Comparison of ENCODE assay signal across 39 cellular contexts in the genomic region with DNA sequence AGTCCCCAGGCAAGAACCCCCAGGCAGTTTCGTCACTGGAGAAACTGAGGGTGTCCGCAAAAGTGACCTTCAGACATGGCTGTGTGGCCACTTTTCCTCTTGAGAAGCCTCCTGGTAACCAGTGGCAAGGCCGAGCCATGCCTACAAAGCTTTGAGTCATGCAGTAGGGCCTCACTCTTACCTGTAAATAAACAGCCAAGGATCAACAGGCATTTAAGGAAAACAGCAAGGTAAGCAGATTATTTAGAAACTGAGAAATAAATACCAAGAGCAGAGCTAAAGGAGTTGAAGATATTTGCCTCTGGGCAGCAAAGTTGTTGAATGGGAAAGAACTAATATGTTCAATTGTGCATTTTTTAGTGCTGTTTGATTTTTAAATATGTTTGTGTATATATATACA.
"Had no signal": no experiment of that assay in that cellular context is flagged by ENCODE, and none has a peak within 500 bp of the region (broad histone marks: within the 10 kb centered on the region; RNA-seq: fewer than 3 reads in every experiment).

No MANE protein-coding gene starts in this region.

- H3K4me1 ChIP-seq: body of pancreas, breast epithelium had no signal

- H3K4me3 ChIP-seq: body of pancreas, breast epithelium had no signal

- H3K9me3 ChIP-seq: body of pancreas, breast epithelium had no signal

- H3K36me3 Mint-ChIP-seq: activated naive CD8-positive, alpha-beta T cell treated with anti-CD3 and anti-CD28 coated beads for 36 hours had no signal

- H3K9me3 Mint-ChIP-seq: activated CD4-positive, alpha-beta T cell treated with anti-CD3 and anti-CD28 coated beads, Interleukin-2, amount 10 ng/mL, durations not matched to agents 7 days and 5 days; activated naive CD8-positive, alpha-beta T cell treated with anti-CD3 and anti-CD28 coated beads for 36 hours; activated T-cell treated with anti-CD3 and anti-CD28 coated beads, Interleukin-2, amount 50 U/mL, for 4 hours had no signal

- H3K4me1 Mint-ChIP-seq: activated CD4-positive, alpha-beta T cell treated with anti-CD3 and anti-CD28 coated beads, Interleukin-2, amount 10 ng/mL, durations not matched to agents 7 days and 5 days; activated naive CD8-positive, alpha-beta T cell treated with anti-CD3 and anti-CD28 coated beads for 36 hours had no signal

- H3K9ac ChIP-seq: KMS-11 had no signal

- DNase-seq: activated CD4-positive, alpha-beta T cell treated with anti-CD3 and anti-CD28 coated beads for 1 hour; activated CD4-positive, alpha-beta T cell treated with anti-CD3 and anti-CD28 coated beads, Interleukin-2, amount 10 ng/mL, durations not matched to agents 7 days and 5 days; activated CD4-positive, alpha-beta T cell treated with anti-CD3 and anti-CD28 coated beads, Interleukin-2, amount 50 U/mL, for 48 hours; activated CD4-positive, CD25-positive, alpha-beta regulatory T cell; activated CD8-positive, alpha-beta T cell treated with anti-CD3 and anti-CD28 coated beads, Interleukin-2, amount 10 ng/mL, durations not matched to agents 7 days and 5 days; activated effector memory CD4-positive, alpha-beta T cell treated with anti-CD3 and anti-CD28 coated beads, Interleukin-2, amount 50 U/mL, for 16 hours; activated naive CD4-positive, alpha-beta T cell; activated naive CD4-positive, alpha-beta T cell treated with anti-CD3 and anti-CD28 coated beads, Interleukin-2, amount 50 U/mL, for 16 hours; activated naive CD8-positive, alpha-beta T cell treated with anti-CD3 and anti-CD28 coated beads for 36 hours; activated T-cell treated with anti-CD3 and anti-CD28 coated beads for 4 hours; activated T-cell treated with anti-CD3 and anti-CD28 coated beads, Interleukin-2, amount 50 U/mL, for 4 hours; amniotic stem cell; body of pancreas; caudate nucleus; cerebellar nuclear complex; MM.1S; MV-4-11; NCI-H1092; NCI-H1436 treated with DMSO at 0.1 percent for 48 hours; NCI-H1694 treated with DMSO at 0.1 percent for 48 hours; NCI-H2029; NCI-H345; NCI-H510A; NCI-H526; NCI-H748 treated with DMSO at 0.1 percent for 48 hours; NK-92 treated with Interleukin-12 subunit alpha and Interleukin-12 subunit beta, amount 100 ng/mL, for 24 hours; PC-3; SIG-M5; T-helper 1 cell; T-helper 2 cell; T-helper 9 cell; WERI-Rb-1 had no signal

- H3K4me2 ChIP-seq: KMS-11 had no signal

- H3K27me3 ChIP-seq: body of pancreas, breast epithelium had no signal

- H3K4me3 Mint-ChIP-seq: activated CD4-positive, alpha-beta T cell treated with anti-CD3 and anti-CD28 coated beads, Interleukin-2, amount 10 ng/mL, durations not matched to agents 7 days and 5 days; activated CD8-positive, alpha-beta T cell treated with anti-CD3 and anti-CD28 coated beads, Interleukin-2, amount 10 ng/mL, durations not matched to agents 7 days and 5 days; activated naive CD8-positive, alpha-beta T cell treated with anti-CD3 and anti-CD28 coated beads for 36 hours; activated T-cell treated with anti-CD3 and anti-CD28 coated beads, Interleukin-2, amount 50 U/mL, for 4 hours had no signal

- FAIRE-seq: astrocyte, RCC 7860 had no signal

- H3K27ac Mint-ChIP-seq: activated CD4-positive, alpha-beta T cell treated with anti-CD3 and anti-CD28 coated beads, Interleukin-2, amount 10 ng/mL, durations not matched to agents 7 days and 5 days; activated CD8-positive, alpha-beta T cell treated with anti-CD3 and anti-CD28 coated beads, Interleukin-2, amount 10 ng/mL, durations not matched to agents 7 days and 5 days; activated naive CD8-positive, alpha-beta T cell treated with anti-CD3 and anti-CD28 coated beads for 36 hours had no signal

- H3K27ac ChIP-seq: body of pancreas, breast epithelium, KMS-11, RWPE1, WERI-Rb-1 had no signal

- H3K36me3 ChIP-seq: breast epithelium, WERI-Rb-1 had no signal

- ATAC-seq: activated CD8-positive, alpha-beta T cell treated with anti-CD3 and anti-CD28 coated beads, Interleukin-2, amount 10 ng/mL, durations not matched to agents 7 days and 5 days; activated T-cell treated with anti-CD3 and anti-CD28 coated beads, Interleukin-2, amount 50 U/mL, for 4 hours; body of pancreas; PC-3; Right ventricle myocardium inferior; SK-N-SH treated with all-trans-retinoic acid at 6 μM for 48 hours had no signal
